In genomic region chr1:21438913-21439312, GRCh38 we compare ENCODE assay signal across 1 cellular context.
TF ChIP-seq lines count a peak whose summit lies in the region.

No MANE protein-coding gene starts in this region.

TF ChIP-seq in HepG2, 621 proteins besides CTCF, POLR2A, EP300 and RAD21:
- TF ChIP-seq ZNF460 (CRISPR knock-in tag; IDR thresholded peaks at IDR 0.05; ENCODE audit: borderline replicate concordance) = peak; percentile 21; the same call in 1 of the 2 replicates
